34 cellular contexts compared by ENCODE assay signal in genomic region chr9:103242486-103242885, GRCh38.
A peak's percentile ranks its signal among the peaks of the same experiment; 100 is the strongest.
DNase-seq lines count a peak whose midpoint lies in the region; ATAC-seq and TF ChIP-seq lines count a peak whose summit lies in the region.
"Had no signal": no experiment of that assay in that cellular context is flagged by ENCODE, and none has a peak within 500 bp of the region (broad histone marks: within the 10 kb centered on the region; RNA-seq: fewer than 3 reads in every experiment).

No MANE protein-coding gene starts in this region.

- DNase-seq in NCI-H69 (lab: John Stamatoyannopoulos, UW) (peak; percentile 35), SJCRH30 (no peak), neural progenitor cell (ENCODE audit: low spot score) (no peak), posterior cingulate gyrus (no peak)
- no peak for DNase-seq in activated CD4-positive, alpha-beta memory T cell treated with anti-CD3 and anti-CD28 coated beads, Interleukin-2, amount 10 ng/mL, durations not matched to agents 7 days and 5 days
- DNase-seq: 8988T; ACHN; AML-193; C1 segment of cervical spinal cord; Caco-2; Calu3; CD4-positive, alpha-beta memory T cell; CD4-positive, alpha-beta T cell; CD4-positive, CD25-positive, alpha-beta regulatory T cell; CD8-positive, alpha-beta memory T cell; CD8-positive, alpha-beta T cell; COR-L47; DMS 273 treated with DMSO at 0.1 percent for 48 hours; DMS153; DMS53; DMS79; DND-41; EL had no signal

- H4K20me1 ChIP-seq in neural cell (ENCODE audit: insufficient read depth) (no peaks in the 10 kb centered on the region), neural progenitor cell (ENCODE audit: low read depth) (no peaks in the 10 kb centered on the region)
- H4K20me1 ChIP-seq: BLaER1; BLaER1 treated with 17β-estradiol and CSF1 and Interleukin-3, amounts not matched to agents 10 nM and 100 nM had no signal

- peaks cover 5% of the 10 kb centered on the region for H3F3A ChIP-seq in neural cell (ENCODE audit: insufficient read depth, low read length, poor library complexity, severe bottlenecking)
- H3F3A ChIP-seq in neural progenitor cell (ENCODE audit: low read depth): no peaks in the 10 kb centered on the region

- H3K27ac Mint-ChIP-seq in neural progenitor cell: peak overlapping the region; percentile 50
- H3K27ac Mint-ChIP-seq in activated CD4-positive, alpha-beta memory T cell treated with anti-CD3 and anti-CD28 coated beads, Interleukin-2, amount 10 ng/mL, durations not matched to agents 7 days and 5 days: no peak overlapping the region
- H3K27ac Mint-ChIP-seq: B cell; CD4-positive, alpha-beta memory T cell; CD4-positive, alpha-beta T cell; CD4-positive, CD25-positive, alpha-beta regulatory T cell; CD8-positive, alpha-beta memory T cell; CD8-positive, alpha-beta T cell had no signal

- POLR2A ChIA-PET in activated CD4-positive, alpha-beta memory T cell treated with anti-CD3 and anti-CD28 coated beads, Interleukin-2, amount 10 ng/mL, durations not matched to agents 7 days and 5 days (lab: Charles Lee): interaction anchor here (1.1 kb wide), 1 partner anchor 9 kb away, joined by 3 read pairs; no protein-coding TSS in a partner anchor

- CTCF ChIA-PET in activated CD4-positive, alpha-beta memory T cell treated with anti-CD3 and anti-CD28 coated beads, Interleukin-2, amount 10 ng/mL, durations not matched to agents 7 days and 5 days (lab: Charles Lee): no interaction called here

- H3K4me2 ChIP-seq in neural cell (ENCODE audit: low read length): no peak overlapping the region
- no peak overlapping the region for H3K4me2 ChIP-seq in neural progenitor cell
- H3K4me2 ChIP-seq: A549; BLaER1; BLaER1 treated with 17β-estradiol and CSF1 and Interleukin-3, amounts not matched to agents 10 nM and 100 nM had no signal

- no peak for TF ChIP-seq RAD21 in neural cell (conservative IDR thresholded peaks at IDR 0.05)

- no peaks in the 10 kb centered on the region for H3K27me3 Mint-ChIP-seq in neural progenitor cell (ENCODE audit: insufficient read depth, low read depth)
- no peaks in the 10 kb centered on the region for H3K27me3 Mint-ChIP-seq in activated CD4-positive, alpha-beta memory T cell treated with anti-CD3 and anti-CD28 coated beads, Interleukin-2, amount 10 ng/mL, durations not matched to agents 7 days and 5 days
- H3K27me3 Mint-ChIP-seq: B cell; CD4-positive, alpha-beta memory T cell; CD4-positive, alpha-beta T cell; CD4-positive, CD25-positive, alpha-beta regulatory T cell; CD8-positive, alpha-beta memory T cell had no signal

- no peaks in the 10 kb centered on the region for H3K79me2 ChIP-seq in neural cell (replicated peaks; ENCODE audit: insufficient read depth, low read length)
- H3K79me2 ChIP-seq in neural progenitor cell (ENCODE audit: low read depth): no peaks in the 10 kb centered on the region

- H3K4me1 ChIP-seq in SJCRH30 (peaks cover 31% of the 10 kb centered on the region), neural progenitor cell (no peaks in the 10 kb centered on the region)
- H3K4me1 ChIP-seq: A549; BLaER1; BLaER1 treated with 17β-estradiol and CSF1 and Interleukin-3, amounts not matched to agents 10 nM and 100 nM; Caco-2 had no signal

- no peaks in the 10 kb centered on the region for H3K36me3 ChIP-seq in SJCRH30
- no peaks in the 10 kb centered on the region for H3K36me3 ChIP-seq in neural cell (ENCODE audit: insufficient read depth, low read length)
- H3K36me3 ChIP-seq in neural progenitor cell: no peaks in the 10 kb centered on the region
- H3K36me3 ChIP-seq: BE2C; BLaER1; BLaER1 treated with 17β-estradiol and CSF1 and Interleukin-3, amounts not matched to agents 10 nM and 100 nM had no signal

- no peak for TF ChIP-seq POLR2A in GM18505 (IDR thresholded peaks at IDR 0.05; ENCODE audit: borderline replicate concordance, extremely low read depth, insufficient read depth, insufficient read length)

- H3K27me3 ChIP-seq in SJCRH30 (no peaks in the 10 kb centered on the region), neural cell (ENCODE audit: insufficient read depth, low read depth, low read length) (no peaks in the 10 kb centered on the region), neural progenitor cell (no peaks in the 10 kb centered on the region)
- H3K27me3 ChIP-seq: BE2C; BLaER1; BLaER1 treated with 17β-estradiol and CSF1 and Interleukin-3, amounts not matched to agents 10 nM and 100 nM had no signal

- H3K27ac ChIP-seq in SJCRH30 (peak overlapping the region; percentile 88), neural cell (ENCODE audit: low read length) (no peak overlapping the region), neural progenitor cell (no peak overlapping the region)
- H3K27ac ChIP-seq: 22Rv1; A549; BLaER1; BLaER1 treated with 17β-estradiol and CSF1 and Interleukin-3, amounts not matched to agents 10 nM and 100 nM; C4-2B had no signal

- no peak for TF ChIP-seq CTCF in neural cell (IDR thresholded peaks at IDR 0.05; ENCODE audit: poor library complexity, severe bottlenecking)
- TF ChIP-seq CTCF in neural progenitor cell (IDR thresholded peaks at IDR 0.05): no peak

- no peak overlapping the region for H3K9ac ChIP-seq in neural cell (ENCODE audit: low read length)
- no peak overlapping the region for H3K9ac ChIP-seq in neural progenitor cell
- H3K9ac ChIP-seq: BLaER1; BLaER1 treated with 17β-estradiol and CSF1 and Interleukin-3, amounts not matched to agents 10 nM and 100 nM had no signal

- H2AFZ ChIP-seq in neural cell (ENCODE audit: low read depth, low read length): no peak overlapping the region
- H2AFZ ChIP-seq in neural progenitor cell (replicated peaks): no peak overlapping the region

- H3K9me3 ChIP-seq in SJCRH30 (replicated peaks): no peaks in the 10 kb centered on the region
- H3K9me3 ChIP-seq in neural cell (ENCODE audit: low read length): no peaks in the 10 kb centered on the region
- no peaks in the 10 kb centered on the region for H3K9me3 ChIP-seq in neural progenitor cell (ENCODE audit: low read depth)
- H3K9me3 ChIP-seq: A549; BE2C; BLaER1; BLaER1 treated with 17β-estradiol and CSF1 and Interleukin-3, amounts not matched to agents 10 nM and 100 nM; Caco-2 had no signal

- H3K36me3 Mint-ChIP-seq in neural progenitor cell: no peaks in the 10 kb centered on the region
- H3K36me3 Mint-ChIP-seq in activated CD4-positive, alpha-beta memory T cell treated with anti-CD3 and anti-CD28 coated beads, Interleukin-2, amount 10 ng/mL, durations not matched to agents 7 days and 5 days (ENCODE audit: low read depth): no peaks in the 10 kb centered on the region
- H3K36me3 Mint-ChIP-seq: CD14-positive monocyte; CD4-positive, alpha-beta memory T cell; CD4-positive, CD25-positive, alpha-beta regulatory T cell; CD8-positive, alpha-beta memory T cell; CD8-positive, alpha-beta T cell had no signal

- no peak for ATAC-seq in GM18505 (IDR thresholded peaks at IDR 0.05; ENCODE audit: unreplicated experiment)
- ATAC-seq in HG03097 (IDR thresholded peaks at IDR 0.05; ENCODE audit: low FRiP score, unreplicated experiment): no peak
- ATAC-seq: A549; CD8-positive, alpha-beta T cell had no signal

- TF ChIP-seq EP300 in neural cell (conservative IDR thresholded peaks at IDR 0.05; ENCODE audit: poor library complexity, severe bottlenecking): peak; percentile 76

- intact Hi-C loops in posterior cingulate gyrus (cut with DNase I): no loop called here

- no peaks in the 10 kb centered on the region for H3K9me2 ChIP-seq in neural cell (ENCODE audit: insufficient read depth, low read length)

- no peak overlapping the region for H3K4me3 Mint-ChIP-seq in neural progenitor cell
- no peak overlapping the region for H3K4me3 Mint-ChIP-seq in activated CD4-positive, alpha-beta memory T cell treated with anti-CD3 and anti-CD28 coated beads, Interleukin-2, amount 10 ng/mL, durations not matched to agents 7 days and 5 days
- H3K4me3 Mint-ChIP-seq: B cell; CD14-positive monocyte; CD4-positive, alpha-beta memory T cell; CD4-positive, alpha-beta T cell; CD4-positive, CD25-positive, alpha-beta regulatory T cell; CD8-positive, alpha-beta memory T cell; CD8-positive, alpha-beta T cell had no signal

- H3K4me3 ChIP-seq in SJCRH30 (no peak overlapping the region), neural cell (ENCODE audit: low read length) (no peak overlapping the region), neural progenitor cell (no peak overlapping the region)
- H3K4me3 ChIP-seq: A549; BLaER1; BLaER1 treated with 17β-estradiol and CSF1 and Interleukin-3, amounts not matched to agents 10 nM and 100 nM had no signal

- peaks cover 2% of the 10 kb centered on the region for H3K9me3 Mint-ChIP-seq in neural progenitor cell
- no peaks in the 10 kb centered on the region for H3K9me3 Mint-ChIP-seq in activated CD4-positive, alpha-beta memory T cell treated with anti-CD3 and anti-CD28 coated beads, Interleukin-2, amount 10 ng/mL, durations not matched to agents 7 days and 5 days

- H3K4me1 Mint-ChIP-seq in neural progenitor cell: peaks cover 14% of the 10 kb centered on the region
- no peaks in the 10 kb centered on the region for H3K4me1 Mint-ChIP-seq in activated CD4-positive, alpha-beta memory T cell treated with anti-CD3 and anti-CD28 coated beads, Interleukin-2, amount 10 ng/mL, durations not matched to agents 7 days and 5 days
- H3K4me1 Mint-ChIP-seq: B cell; CD14-positive monocyte; CD4-positive, alpha-beta memory T cell; CD4-positive, CD25-positive, alpha-beta regulatory T cell; CD8-positive, alpha-beta memory T cell had no signal

TF ChIP-seq in neural cell, 6 proteins besides CTCF, POLR2A, EP300 and RAD21:
- no peak for TF ChIP-seq EZH2 (IDR thresholded peaks at IDR 0.05; ENCODE audit: borderline replicate concordance, insufficient read depth, low read length, poor library complexity, severe bottlenecking)
- TF ChIP-seq MXI1 (conservative IDR thresholded peaks at IDR 0.05; ENCODE audit: poor library complexity, severe bottlenecking): no peak
- peak; percentile 79 for TF ChIP-seq POLR2AphosphoS5 (IDR thresholded peaks at IDR 0.05)
- TF ChIP-seq SMC3 (conservative IDR thresholded peaks at IDR 0.05; ENCODE audit: poor library complexity): no peak
